32 cellular contexts compared by ENCODE assay signal in the genomic region with DNA sequence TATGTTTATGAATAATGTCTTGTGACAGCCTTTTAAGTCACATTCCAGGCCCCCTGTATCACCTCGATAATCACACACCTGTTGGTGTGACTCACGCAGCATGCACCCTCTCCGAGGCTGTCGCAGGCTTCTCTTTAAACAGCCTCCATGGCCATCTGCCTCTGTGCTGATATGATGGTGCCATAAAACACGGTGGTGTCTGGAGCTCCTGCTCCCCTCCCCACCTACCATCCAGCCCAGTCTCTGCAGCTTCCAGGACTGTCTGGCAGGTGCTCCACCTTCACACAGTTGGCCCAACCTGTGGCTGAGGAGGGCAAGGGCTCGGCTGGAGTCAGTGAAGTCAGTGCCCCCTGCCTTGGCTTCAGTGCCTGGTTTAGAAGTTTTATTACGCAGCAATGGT.
DNase-seq lines count a peak whose midpoint lies in the region; ATAC-seq and TF ChIP-seq lines count a peak whose summit lies in the region.
"Had no signal": no experiment of that assay in that cellular context is flagged by ENCODE, and none has a peak within 500 bp of the region (broad histone marks: within the 10 kb centered on the region; RNA-seq: fewer than 3 reads in every experiment).

No MANE protein-coding gene starts in this region.

- no peaks in the 10 kb centered on the region for H3K79me1 ChIP-seq in mesendoderm (ENCODE audit: low read length)

- intact Hi-C loops in transverse colon (cut with DNase I; ENCODE audit: low total_unique reads): no loop called here

- H3K27me3 ChIP-seq in mesendoderm (ENCODE audit: insufficient read depth, low read length, poor library complexity) (no peaks in the 10 kb centered on the region), transverse colon (no peaks in the 10 kb centered on the region)
- H3K27me3 ChIP-seq: BLaER1, tibial nerve had no signal

- TF ChIP-seq CTCF in transverse colon (IDR thresholded peaks at IDR 0.05): no peak

- H3K27ac Mint-ChIP-seq in activated CD4-positive, alpha-beta memory T cell treated with anti-CD3 and anti-CD28 coated beads, Interleukin-2, amount 10 ng/mL, durations not matched to agents 7 days and 5 days: no peak overlapping the region
- H3K27ac Mint-ChIP-seq: activated CD4-positive, alpha-beta T cell treated with anti-CD3 and anti-CD28 coated beads for 36 hours; activated CD8-positive, alpha-beta T cell treated with anti-CD3 and anti-CD28 coated beads, Interleukin-2, amount 10 ng/mL, durations not matched to agents 7 days and 5 days; activated naive CD8-positive, alpha-beta T cell; naive thymus-derived CD8-positive, alpha-beta T cell had no signal

- no peaks in the 10 kb centered on the region for H3K9me3 Mint-ChIP-seq in activated CD4-positive, alpha-beta memory T cell treated with anti-CD3 and anti-CD28 coated beads, Interleukin-2, amount 10 ng/mL, durations not matched to agents 7 days and 5 days
- H3K9me3 Mint-ChIP-seq: naive thymus-derived CD8-positive, alpha-beta T cell had no signal

- no peak overlapping the region for H3K4me3 ChIP-seq in mesendoderm (ENCODE audit: low read length)
- H3K4me3 ChIP-seq in transverse colon: no peak overlapping the region
- H3K4me3 ChIP-seq: BLaER1, coronary artery, psoas muscle, tibial nerve had no signal

- H3K4me3 Mint-ChIP-seq in activated CD4-positive, alpha-beta memory T cell treated with anti-CD3 and anti-CD28 coated beads, Interleukin-2, amount 10 ng/mL, durations not matched to agents 7 days and 5 days: no peak overlapping the region
- H3K4me3 Mint-ChIP-seq: activated CD4-positive, alpha-beta T cell treated with anti-CD3 and anti-CD28 coated beads for 36 hours; activated CD8-positive, alpha-beta T cell treated with anti-CD3 and anti-CD28 coated beads, Interleukin-2, amount 10 ng/mL, durations not matched to agents 7 days and 5 days; activated naive CD8-positive, alpha-beta T cell; naive thymus-derived CD8-positive, alpha-beta T cell had no signal

- no peak for ATAC-seq in HG03280 (IDR thresholded peaks at IDR 0.05; ENCODE audit: unreplicated experiment)
- no peak for ATAC-seq in GM21381 (IDR thresholded peaks at IDR 0.05; ENCODE audit: unreplicated experiment)
- ATAC-seq: activated CD4-positive, alpha-beta T cell treated with anti-CD3 and anti-CD28 coated beads for 36 hours; activated CD8-positive, alpha-beta T cell treated with anti-CD3 and anti-CD28 coated beads, Interleukin-2, amount 10 ng/mL, durations not matched to agents 7 days and 5 days; left ventricle myocardium superior; naive thymus-derived CD8-positive, alpha-beta T cell; Panc1; psoas muscle; sciatic nerve had no signal

- in situ Hi-C loops in transverse colon (cut with MboI; ENCODE audit: low pct_ligation_motif_present in 1 of 4, low pct_unique_long_range_greater_than_20kb in 1 of 4, low sequenced_read_pairs in 3 of 4): no loop called here

- no peaks in the 10 kb centered on the region for H3K9me3 ChIP-seq in transverse colon
- H3K9me3 ChIP-seq: psoas muscle, tibial nerve had no signal

- no peak for TF ChIP-seq EP300 in transverse colon (IDR thresholded peaks at IDR 0.05; ENCODE audit: low read depth)

- no peak overlapping the region for H4K5ac ChIP-seq in mesendoderm (ENCODE audit: low read length)

- no CpG with 5 or more reads among the region's 7 CpGs for WGBS in mesendoderm (ENCODE audit: extremely low coverage, insufficient coverage, low lambda C conversion rate)
- WGBS in transverse colon (ENCODE audit: low coverage in 1 of 2), 2 donors: 3 to 49% methylated on average over 4 to 7 of the region's 7 CpGs

- CTCF ChIA-PET in activated CD4-positive, alpha-beta memory T cell treated with anti-CD3 and anti-CD28 coated beads, Interleukin-2, amount 10 ng/mL, durations not matched to agents 7 days and 5 days (lab: Charles Lee): no interaction called here

- H3K4me1 Mint-ChIP-seq in activated CD4-positive, alpha-beta memory T cell treated with anti-CD3 and anti-CD28 coated beads, Interleukin-2, amount 10 ng/mL, durations not matched to agents 7 days and 5 days: peaks cover 3% of the 10 kb centered on the region

- H2AK5ac ChIP-seq in mesendoderm (ENCODE audit: low read length): no peak overlapping the region

- no peak overlapping the region for H4K8ac ChIP-seq in mesendoderm (ENCODE audit: low read depth, low read length)

- no peaks in the 10 kb centered on the region for H3K36me3 ChIP-seq in mesendoderm (ENCODE audit: control insufficient read depth, insufficient read depth, low read length)
- H3K36me3 ChIP-seq in transverse colon: no peaks in the 10 kb centered on the region
- H3K36me3 ChIP-seq: BLaER1, tibial nerve had no signal

- H3K9ac ChIP-seq in mesendoderm (ENCODE audit: low read length): no peak overlapping the region
- H3K9ac ChIP-seq: BLaER1 had no signal

- H2BK15ac ChIP-seq in mesendoderm (replicated peaks; ENCODE audit: low read depth): no peak overlapping the region

- no peaks in the 10 kb centered on the region for H3K36me3 Mint-ChIP-seq in activated CD4-positive, alpha-beta memory T cell treated with anti-CD3 and anti-CD28 coated beads, Interleukin-2, amount 10 ng/mL, durations not matched to agents 7 days and 5 days (ENCODE audit: low read depth)
- H3K36me3 Mint-ChIP-seq: activated naive CD8-positive, alpha-beta T cell; naive thymus-derived CD8-positive, alpha-beta T cell had no signal

- H3K56ac ChIP-seq in mesendoderm (ENCODE audit: low read length): no peak overlapping the region

- POLR2A ChIA-PET in activated CD4-positive, alpha-beta memory T cell treated with anti-CD3 and anti-CD28 coated beads, Interleukin-2, amount 10 ng/mL, durations not matched to agents 7 days and 5 days (lab: Charles Lee): no interaction called here

- H3K4ac ChIP-seq in mesendoderm (ENCODE audit: low read depth, low read length): no peak overlapping the region

- H3K27me3 Mint-ChIP-seq in activated CD4-positive, alpha-beta memory T cell treated with anti-CD3 and anti-CD28 coated beads, Interleukin-2, amount 10 ng/mL, durations not matched to agents 7 days and 5 days: peaks cover 1% of the 10 kb centered on the region
- H3K27me3 Mint-ChIP-seq: activated CD4-positive, alpha-beta T cell treated with anti-CD3 and anti-CD28 coated beads for 36 hours; activated naive CD8-positive, alpha-beta T cell; naive thymus-derived CD8-positive, alpha-beta T cell had no signal

- no peak overlapping the region for H3K18ac ChIP-seq in mesendoderm (ENCODE audit: low read length)

- no peaks in the 10 kb centered on the region for H3K79me2 ChIP-seq in mesendoderm (ENCODE audit: control insufficient read depth, insufficient read depth, low read length)

- no peaks in the 10 kb centered on the region for H3K4me1 ChIP-seq in mesendoderm (ENCODE audit: control insufficient read depth, low read depth, low read length)
- H3K4me1 ChIP-seq in transverse colon: no peaks in the 10 kb centered on the region
- H3K4me1 ChIP-seq: psoas muscle, tibial nerve had no signal

- no peak overlapping the region for H2BK5ac ChIP-seq in mesendoderm (ENCODE audit: low read length)

- DNase-seq in HuH-7 (ENCODE audit: low spot score) (peak; percentile 17), SW480 (ENCODE audit: low spot score) (peak; percentile 80), mesendoderm (peak; percentile 2), transverse colon (peak; percentile 42), D341Med (ENCODE audit: low spot score) (no peak)
- no peak for DNase-seq in activated CD4-positive, alpha-beta memory T cell treated with anti-CD3 and anti-CD28 coated beads, Interleukin-2, amount 10 ng/mL, durations not matched to agents 7 days and 5 days
- DNase-seq: activated CD4-positive, alpha-beta T cell treated with anti-CD3 and anti-CD28 coated beads for 36 hours; activated CD8-positive, alpha-beta T cell treated with anti-CD3 and anti-CD28 coated beads, Interleukin-2, amount 10 ng/mL, durations not matched to agents 7 days and 5 days; activated effector memory CD4-positive, alpha-beta T cell treated with Interleukin-2 at 50 U/mL for 16 hours; anterior cingulate cortex; DND-41; effector memory CD4-positive, alpha-beta T cell; Karpas-422; left ventricle myocardium superior; MV-4-11; naive thymus-derived CD8-positive, alpha-beta T cell; NCI-H1436 treated with DMSO at 0.1 percent for 48 hours; NCI-H2081 treated with DMSO at 0.1 percent for 48 hours; NCI-H226; NCI-H748 treated with DMSO at 0.1 percent for 48 hours; psoas muscle; stimulated activated CD4-positive, alpha-beta T cell treated with anti-CD3 and anti-CD28 coated beads, Interleukin-4, amount 100 ng/mL, for 24 hours; SW 1271; T-helper 9 cell had no signal

- no peak overlapping the region for H2BK120ac ChIP-seq in mesendoderm (ENCODE audit: low read depth, low read length)

- H3K27ac ChIP-seq in mesendoderm (ENCODE audit: low read depth, low read length) (no peak overlapping the region), transverse colon (no peak overlapping the region)
- H3K27ac ChIP-seq: BLaER1, coronary artery, psoas muscle, tibial nerve had no signal

- no peak overlapping the region for H3K23ac ChIP-seq in mesendoderm (ENCODE audit: low read length)

- H3K4me2 ChIP-seq in mesendoderm (ENCODE audit: low read length): no peak overlapping the region
- H3K4me2 ChIP-seq: BLaER1 had no signal

- no peak for TF ChIP-seq POLR2A in transverse colon (IDR thresholded peaks at IDR 0.05)

Comparison
In these comparisons a context has a peak if more than half of its experiments do, and no peak if none do; other contexts are left out.
1. DNase-seq: peak in HuH-7 (single experiment), SW480 (single experiment), mesendoderm (single experiment) and transverse colon (single experiment); none in D341Med (single experiment) and activated CD4-positive, alpha-beta memory T cell treated with anti-CD3 and anti-CD28 coated beads, Interleukin-2, amount 10 ng/mL, durations not matched to agents 7 days and 5 days (single experiment).